Comparison of ENCODE assay signal across 1 cellular context in the genomic region with DNA sequence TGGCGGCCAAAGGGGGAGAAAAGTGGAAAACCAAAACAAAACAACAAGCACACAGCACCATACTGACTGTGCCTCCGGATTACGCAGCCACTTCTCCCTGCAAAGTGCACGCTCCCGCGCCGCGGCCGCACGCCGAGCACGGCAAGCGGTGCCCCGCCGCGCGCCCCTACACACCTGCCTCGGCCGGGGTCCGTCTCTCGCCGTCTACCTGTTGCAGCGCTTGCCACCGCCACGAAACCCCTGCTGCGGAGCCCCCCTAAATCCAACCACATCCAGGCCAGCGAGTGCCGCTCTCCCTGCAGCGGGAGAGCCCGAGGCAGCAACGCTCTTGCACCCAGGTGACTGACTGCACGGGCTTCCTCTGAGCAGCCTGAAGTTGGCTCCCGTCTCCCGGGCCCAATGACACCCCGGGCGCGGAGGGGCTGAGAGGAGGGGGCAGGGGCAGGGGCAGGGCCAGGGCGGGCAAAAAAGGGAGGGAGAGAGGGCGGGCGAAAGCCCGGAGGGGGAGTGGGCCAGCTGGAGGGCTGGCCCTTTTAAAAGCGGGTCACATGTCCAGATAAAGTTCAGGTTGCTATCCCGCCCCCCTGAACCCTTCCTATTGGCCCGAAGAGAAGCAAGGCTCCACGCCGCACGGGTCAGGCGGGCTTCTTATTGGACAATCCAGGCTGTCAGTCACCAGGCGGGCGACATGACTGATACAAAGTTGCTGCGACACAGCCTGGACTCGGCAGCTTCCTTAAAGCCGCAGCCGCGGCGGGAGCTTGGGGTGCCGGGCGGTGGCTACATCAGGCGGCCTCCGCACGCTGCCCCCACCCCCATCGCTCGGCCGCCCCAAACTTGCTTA.
A peak's percentile ranks its signal among the peaks of the same experiment; 100 is the strongest.
TF ChIP-seq lines count a peak whose summit lies in the region.

TSS of gene NR3C2 (minus strand) at position 429 of the 844 bp plus-strand sequence.

TF ChIP-seq in IMR-90, 13 proteins besides CTCF, POLR2A, EP300 and RAD21 (continued from another document):
- TF ChIP-seq MAZ (IDR thresholded peaks at IDR 0.05; ENCODE audit: borderline replicate concordance, low read depth, low read length), result peak; percentile 14; the same call in 1 of the 2 replicates
- TF ChIP-seq, protein P1, sequence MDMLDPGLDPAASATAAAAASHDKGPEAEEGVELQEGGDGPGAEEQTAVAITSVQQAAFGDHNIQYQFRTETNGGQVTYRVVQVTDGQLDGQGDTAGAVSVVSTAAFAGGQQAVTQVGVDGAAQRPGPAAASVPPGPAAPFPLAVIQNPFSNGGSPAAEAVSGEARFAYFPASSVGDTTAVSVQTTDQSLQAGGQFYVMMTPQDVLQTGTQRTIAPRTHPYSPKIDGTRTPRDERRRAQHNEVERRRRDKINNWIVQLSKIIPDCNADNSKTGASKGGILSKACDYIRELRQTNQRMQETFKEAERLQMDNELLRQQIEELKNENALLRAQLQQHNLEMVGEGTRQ (IDR thresholded peaks at IDR 0.05; ENCODE audit: low read depth, low read length), result peak; percentile 88
